Comparison of ENCODE assay signal across 10 cellular contexts in genomic region chr1:173020138-173020742, GRCh38. TPM values are rescaled to one million over a fixed set of nuclear protein-coding genes. Genes with fewer than 3 reads are reported as not detected.
DNase-seq lines count a peak whose midpoint lies in the region; ATAC-seq and TF ChIP-seq lines count a peak whose summit lies in the region.
"Had no signal": no experiment of that assay in that cellular context is flagged by ENCODE, and none has a peak within 500 bp of the region (broad histone marks: within the 10 kb centered on the region; RNA-seq: fewer than 3 reads in every experiment).

No MANE protein-coding gene starts in this region.

- in situ Hi-C loops in G401 (cut with HindIII; ENCODE audit: low sequenced_read_pairs) = no loop called here

- DNase-seq in germinal center (ENCODE audit: low spot score) (peak; percentile 7), EL (no peak), G401 (ENCODE audit: low spot score) (no peak), UCSD-AML1 (lab: John Stamatoyannopoulos, UW; ENCODE audit: unreplicated experiment) (no peak)
- DNase-seq: activated CD8-positive, alpha-beta T cell treated with anti-CD3 and anti-CD28 coated beads, Interleukin-2, amount 10 ng/mL, durations not matched to agents 7 days and 5 days had no signal

- peak; percentile 77 for ATAC-seq in GM18520 (IDR thresholded peaks at IDR 0.05; ENCODE audit: unreplicated experiment)
- peak; percentile 96 for ATAC-seq in GM21619 (IDR thresholded peaks at IDR 0.05; ENCODE audit: unreplicated experiment)
- peak; percentile 89 for ATAC-seq in HG03354 (IDR thresholded peaks at IDR 0.05; ENCODE audit: poor library complexity, severe bottlenecking, unreplicated experiment)
- no peak for ATAC-seq in SK-N-SH treated with all-trans-retinoic acid at 6 μM for 48 hours
- ATAC-seq: activated CD8-positive, alpha-beta T cell treated with anti-CD3 and anti-CD28 coated beads, Interleukin-2, amount 10 ng/mL, durations not matched to agents 7 days and 5 days; body of pancreas had no signal

TF ChIP-seq in SK-N-SH treated with all-trans-retinoic acid at 6 μM for 48 hours, 23 proteins besides CTCF, POLR2A, EP300 and RAD21:
- TF ChIP-seq ZFP3 (CRISPR knock-in tag; IDR thresholded peaks at IDR 0.05) (no peak), SNAI2 (CRISPR knock-in tag; IDR thresholded peaks at IDR 0.05) (no peak), CSRNP3 (CRISPR knock-in tag; IDR thresholded peaks at IDR 0.05) (no peak), RARB (CRISPR knock-in tag; IDR thresholded peaks at IDR 0.05) (no peak), TCF4 (CRISPR knock-in tag; IDR thresholded peaks at IDR 0.05; ENCODE audit: borderline replicate concordance) (no peak), BACH2 (CRISPR knock-in tag; IDR thresholded peaks at IDR 0.05; ENCODE audit: borderline replicate concordance) (no peak)

RNA-seq across cellular contexts. Expression of gene TNFSF18, which starts 30.5 kb away (rescaled TPM):
- not detected in 2 replicates for total RNA-seq in G401 (2014; rRNA removed; shearing (Covaris generic))
- total RNA-seq: activated CD8-positive, alpha-beta T cell treated with anti-CD3 and anti-CD28 coated beads, Interleukin-2, amount 10 ng/mL, durations not matched to agents 7 days and 5 days; body of pancreas had no signal
